8 cellular contexts compared by ENCODE assay signal in genomic region chr2:143284087-143284675, GRCh38.
A peak's percentile ranks its signal among the peaks of the same experiment; 100 is the strongest.
DNase-seq lines count a peak whose midpoint lies in the region; ATAC-seq and TF ChIP-seq lines count a peak whose summit lies in the region.

No MANE protein-coding gene starts in this region.

- no peak overlapping the region for H3K4me3 Mint-ChIP-seq in naive B cell

- no peaks in the 10 kb centered on the region for H3K36me3 Mint-ChIP-seq in naive B cell

- TF ChIP-seq CTCF in C4-2B (conservative IDR thresholded peaks at IDR 0.05) (peak; percentile 91), GM12874 (IDR thresholded peaks at IDR 0.05; ENCODE audit: insufficient read depth, low read depth, low read length) (peak; percentile 79)

- peak overlapping the region in 1 of 6 donors; percentile 60 for H3K27ac Mint-ChIP-seq in naive B cell

- H3K9me3 Mint-ChIP-seq in naive B cell: no peaks in the 10 kb centered on the region

- DNase-seq in RKO (ENCODE audit: low spot score) (peak; percentile 61), naive B cell (peak; percentile 30), putamen (ENCODE audit: low spot score) (no peak), dedifferentiated amniotic fluid mesenchymal stem cell (ENCODE audit: extremely low spot score) (no peak)
- DNase-seq in central memory CD4-positive, alpha-beta T cell: peak; percentile 25

- peaks cover 17 to 28% (median 18%) of the 10 kb centered on the region in 3 donors for H3K4me1 Mint-ChIP-seq in naive B cell

- ATAC-seq in HG03066 (IDR thresholded peaks at IDR 0.05; ENCODE audit: low read depth, unreplicated experiment) (peak; percentile 72), naive B cell (ENCODE audit: low read depth in 2 of 2) (peak; percentile 65 to 70)

- H3K27me3 Mint-ChIP-seq in naive B cell: no peaks in the 10 kb centered on the region

- H3K27ac ChIP-seq in C4-2B: no peak overlapping the region

Comparison
In these comparisons a context has a peak if more than half of its experiments do, and no peak if none do; other contexts are left out.
1. DNase-seq: peak in RKO (single experiment), central memory CD4-positive, alpha-beta T cell (single experiment) and naive B cell (single experiment); none in putamen (single experiment) and dedifferentiated amniotic fluid mesenchymal stem cell (single experiment).